ENCODE assay signal across 8 cellular contexts in the genomic region with DNA sequence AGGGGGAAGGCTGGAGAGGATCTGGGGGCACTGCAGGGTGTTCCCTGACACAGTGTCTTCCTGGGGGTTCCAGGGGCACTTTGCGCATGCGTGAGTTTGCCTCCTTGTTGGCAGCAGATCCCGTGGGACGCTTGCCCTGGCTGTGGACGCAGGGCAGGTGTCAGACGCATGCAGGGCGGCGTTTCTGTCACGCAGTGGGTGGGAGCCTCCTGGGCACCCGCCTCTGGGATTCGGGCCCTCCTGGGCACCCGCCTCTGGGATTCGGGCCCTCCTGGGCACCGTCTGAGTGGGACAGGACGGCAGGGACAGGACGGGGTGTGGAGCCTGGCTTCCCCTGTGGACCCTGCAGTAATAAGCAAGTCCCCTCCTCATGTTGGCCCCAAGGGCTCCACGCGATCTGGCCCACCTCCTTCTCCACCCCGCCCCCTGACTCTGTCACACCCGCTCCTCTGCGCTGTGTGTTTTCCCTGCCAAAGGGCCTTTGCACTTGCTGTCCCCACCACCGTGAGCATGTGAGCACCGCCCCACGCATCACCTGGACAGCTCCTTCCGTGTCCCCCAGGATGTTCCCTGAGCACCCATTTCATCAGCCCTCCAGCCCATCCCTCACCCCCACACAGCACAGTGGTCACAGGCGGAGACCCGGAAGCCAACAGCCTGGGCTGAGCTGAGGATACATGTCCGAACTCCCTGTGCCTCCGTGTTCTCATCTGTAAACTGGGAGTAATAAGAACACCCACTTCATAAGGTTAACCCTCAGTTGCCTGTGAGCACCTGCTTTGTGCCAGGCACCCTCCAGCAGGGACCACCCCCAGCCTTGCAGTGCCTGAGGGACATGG. TPM values are rescaled to one million over a fixed set of nuclear protein-coding genes. Genes with fewer than 3 reads are reported as not detected.
DNase-seq lines count a peak whose midpoint lies in the region; ATAC-seq and TF ChIP-seq lines count a peak whose summit lies in the region.

No MANE protein-coding gene starts in this region.

- H3K4me3 ChIP-seq in WERI-Rb-1 (ENCODE audit: low read depth, low read length) = peak overlapping the region; percentile 34
- H3K4me3 ChIP-seq in uterus = peak overlapping the region; percentile 27 to 30

- CTCF ChIA-PET in activated CD4-positive, alpha-beta T cell treated with anti-CD3 and anti-CD28 coated beads for 36 hours (lab: Charles Lee) = no interaction called here

- intact Hi-C loops in activated CD4-positive, alpha-beta T cell treated with anti-CD3 and anti-CD28 coated beads for 36 hours (cut with DNase I, micrococcal nuclease) = loop anchor here in 1 of 2 experiments (10.0 kb wide), 1 partner anchor 728 kb away; no protein-coding TSS in a partner anchor
- intact Hi-C loops in uterus (cut with DNase I; ENCODE audit: low total_unique reads) = no loop called here

- no peak for ATAC-seq in activated CD4-positive, alpha-beta T cell treated with anti-CD3 and anti-CD28 coated beads for 36 hours
- ATAC-seq in HG02763 (IDR thresholded peaks at IDR 0.05; ENCODE audit: unreplicated experiment) = no peak

- no peaks in the 10 kb centered on the region for H3K27me3 ChIP-seq in WERI-Rb-1 (ENCODE audit: insufficient read depth, low read depth, severe bottlenecking)
- H3K27me3 ChIP-seq in uterus = peaks cover 0 to 3% of the 10 kb centered on the region in 2 donors

- POLR2A ChIA-PET in activated CD4-positive, alpha-beta T cell treated with anti-CD3 and anti-CD28 coated beads for 36 hours (lab: Charles Lee) = no interaction called here

- H3K27ac Mint-ChIP-seq in activated CD4-positive, alpha-beta T cell treated with anti-CD3 and anti-CD28 coated beads for 36 hours = no peak overlapping the region

- H3K9me3 Mint-ChIP-seq in activated CD4-positive, alpha-beta T cell treated with anti-CD3 and anti-CD28 coated beads for 36 hours (ENCODE audit: low read depth) = no peaks in the 10 kb centered on the region

- H3K36me3 Mint-ChIP-seq in activated CD4-positive, alpha-beta T cell treated with anti-CD3 and anti-CD28 coated beads for 36 hours (ENCODE audit: low read depth) = no peaks in the 10 kb centered on the region

- peak; percentile 18 for DNase-seq in activated CD4-positive, alpha-beta T cell treated with anti-CD3 and anti-CD28 coated beads for 36 hours
- DNase-seq in activated CD4-positive, alpha-beta T cell treated with anti-CD3 and anti-CD28 coated beads, Interleukin-2, amount 50 U/mL, for 1 hour = no peak
- peak; percentile 87 for DNase-seq in WERI-Rb-1
- DNase-seq in hypothalamus (lab: John Stamatoyannopoulos, UW) = peak in 32 of 51 donors; percentile 7 to 74 (median 44)
- peak; percentile 52 to 72 for DNase-seq in uterus
- no peak for DNase-seq in stimulated activated CD8-positive, alpha-beta memory T cell treated with anti-CD3 and anti-CD28 coated beads, Interleukin-4, amount 100 ng/mL, for 48 hours
- DNase-seq in RPMI8226 = no peak

- TF ChIP-seq CTCF in WERI-Rb-1 (IDR thresholded peaks at IDR 0.05; ENCODE audit: low read depth, low read length) (no peak), uterus (IDR thresholded peaks at IDR 0.05) (no peak)

- H3K4me1 Mint-ChIP-seq in activated CD4-positive, alpha-beta T cell treated with anti-CD3 and anti-CD28 coated beads for 36 hours = peaks cover 9% of the 10 kb centered on the region

- H3K4me1 ChIP-seq in uterus = peaks cover 0 to 14% of the 10 kb centered on the region in 2 donors

- H3K27me3 Mint-ChIP-seq in activated CD4-positive, alpha-beta T cell treated with anti-CD3 and anti-CD28 coated beads for 36 hours = peaks cover 20% of the 10 kb centered on the region

- no peak overlapping the region for H3K4me3 Mint-ChIP-seq in activated CD4-positive, alpha-beta T cell treated with anti-CD3 and anti-CD28 coated beads for 36 hours

- H3K36me3 ChIP-seq in WERI-Rb-1 (no peaks in the 10 kb centered on the region), uterus (no peaks in the 10 kb centered on the region)

- H3K9me3 ChIP-seq in WERI-Rb-1 (ENCODE audit: severe bottlenecking) = no peaks in the 10 kb centered on the region
- H3K9me3 ChIP-seq in uterus = no peaks in the 10 kb centered on the region

- no peak for TF ChIP-seq POLR2A in uterus (IDR thresholded peaks at IDR 0.05)

- H3K27ac ChIP-seq in WERI-Rb-1 = peak overlapping the region; percentile 75
- peak overlapping the region; percentile 16 to 27 for H3K27ac ChIP-seq in uterus

RNA-seq across cellular contexts. Expression of a gene that starts 4.4 kb away (rescaled TPM):
- total RNA-seq in activated CD4-positive, alpha-beta T cell treated with anti-CD3 and anti-CD28 coated beads for 36 hours = not detected
- 10 to 100 TPM in 1 of 4 donors, 1 to 10 TPM in 2, under 1 TPM in 1; 0.26 to 17.4 (median 5.0) TPM for total RNA-seq in uterus

Comparison
In these comparisons a context has a peak if more than half of its experiments do, and no peak if none do; other contexts are left out.
1. DNase-seq: peak in activated CD4-positive, alpha-beta T cell treated with anti-CD3 and anti-CD28 coated beads for 36 hours (single experiment), WERI-Rb-1 (single experiment), hypothalamus (32 of 51) and uterus (2 of 2); none in activated CD4-positive, alpha-beta T cell treated with anti-CD3 and anti-CD28 coated beads, Interleukin-2, amount 50 U/mL, for 1 hour (single experiment), stimulated activated CD8-positive, alpha-beta memory T cell treated with anti-CD3 and anti-CD28 coated beads, Interleukin-4, amount 100 ng/mL, for 48 hours (single experiment) and RPMI8226 (single experiment).